8 cellular contexts compared by ENCODE assay signal in genomic region chr6:31888281-31889258, GRCh38. TPM values are rescaled to one million over a fixed set of nuclear protein-coding genes. Genes with fewer than 3 reads are reported as not detected.
A peak's percentile ranks its signal among the peaks of the same experiment; 100 is the strongest.
DNase-seq lines count a peak whose midpoint lies in the region; ATAC-seq and TF ChIP-seq lines count a peak whose summit lies in the region.

No MANE protein-coding gene starts in this region.

- H3K27me3 Mint-ChIP-seq in activated CD4-positive, alpha-beta T cell treated with anti-CD3 and anti-CD28 coated beads, Interleukin-2, amount 10 ng/mL, durations not matched to agents 7 days and 5 days, result no peaks in the 10 kb centered on the region

- no peaks in the 10 kb centered on the region for H3K9me3 Mint-ChIP-seq in activated CD4-positive, alpha-beta T cell treated with anti-CD3 and anti-CD28 coated beads, Interleukin-2, amount 10 ng/mL, durations not matched to agents 7 days and 5 days

- 75% methylated on average over 42 of the region's 43 CpGs for WGBS in prostate gland

- H3K4me3 ChIP-seq in epithelial cell of proximal tubule (ENCODE audit: low read depth, low read length) (no peak overlapping the region), prostate gland (no peak overlapping the region)

- ATAC-seq in GM19324 (IDR thresholded peaks at IDR 0.05; ENCODE audit: low FRiP score, unreplicated experiment), result no peak

- H3K27ac Mint-ChIP-seq in activated CD4-positive, alpha-beta T cell treated with anti-CD3 and anti-CD28 coated beads, Interleukin-2, amount 10 ng/mL, durations not matched to agents 7 days and 5 days, result no peak overlapping the region

- no peak overlapping the region for H3K27ac ChIP-seq in prostate gland

- CTCF ChIA-PET in activated CD4-positive, alpha-beta T cell treated with anti-CD3 and anti-CD28 coated beads, Interleukin-2, amount 10 ng/mL, durations not matched to agents 7 days and 5 days (lab: Charles Lee), result interaction anchor here (0.5 to 2.2 kb wide), 6 partner anchors 9 to 238 kb away, joined by 3 to 11 read pairs (median 4); partner anchors contain the start of gene EHMT2

- H3K36me3 Mint-ChIP-seq in activated CD4-positive, alpha-beta T cell treated with anti-CD3 and anti-CD28 coated beads, Interleukin-2, amount 10 ng/mL, durations not matched to agents 7 days and 5 days (ENCODE audit: low read depth), result peaks cover 47% of the 10 kb centered on the region

- TF ChIP-seq CTCF in epithelial cell of proximal tubule (conservative IDR thresholded peaks at IDR 0.05; ENCODE audit: low read depth, low read length), result peak; percentile 82
- TF ChIP-seq CTCF in prostate gland (IDR thresholded peaks at IDR 0.05), result peak; percentile 58 to 69 (median 62)

- no peaks in the 10 kb centered on the region for H3K9me3 ChIP-seq in prostate gland

- intact Hi-C loops in prostate gland (cut with DNase I), result no loop called here

- POLR2A ChIA-PET in activated CD4-positive, alpha-beta T cell treated with anti-CD3 and anti-CD28 coated beads, Interleukin-2, amount 10 ng/mL, durations not matched to agents 7 days and 5 days (lab: Charles Lee), result no interaction called here

- TF ChIP-seq POLR2A in prostate gland (IDR thresholded peaks at IDR 0.05), result no peak

- peaks cover 4% of the 10 kb centered on the region for H3K4me1 Mint-ChIP-seq in activated CD4-positive, alpha-beta T cell treated with anti-CD3 and anti-CD28 coated beads, Interleukin-2, amount 10 ng/mL, durations not matched to agents 7 days and 5 days

- DNase-seq in NCI-H82 (lab: John Stamatoyannopoulos, UW) (peak; percentile 53), NCI-H82 treated with DMSO at 0.1 percent for 48 hours (lab: John Stamatoyannopoulos, UW; ENCODE audit: unreplicated experiment) (no peak), epithelial cell of proximal tubule (ENCODE audit: low read depth) (no peak), prostate gland (ENCODE audit: low spot score) (no peak), NCI-H1930 (lab: John Stamatoyannopoulos, UW) (no peak), SW480 (ENCODE audit: low spot score) (no peak)
- DNase-seq in activated CD4-positive, alpha-beta T cell treated with anti-CD3 and anti-CD28 coated beads, Interleukin-2, amount 10 ng/mL, durations not matched to agents 7 days and 5 days, result peak; percentile 62

- H3K4me1 ChIP-seq in prostate gland (replicated peaks), result no peaks in the 10 kb centered on the region

- H3K27me3 ChIP-seq in prostate gland (replicated peaks; ENCODE audit: insufficient read depth), result no peaks in the 10 kb centered on the region

- no peak overlapping the region for H3K4me3 Mint-ChIP-seq in activated CD4-positive, alpha-beta T cell treated with anti-CD3 and anti-CD28 coated beads, Interleukin-2, amount 10 ng/mL, durations not matched to agents 7 days and 5 days

- H3K36me3 ChIP-seq in prostate gland, result peaks cover 8 to 23% of the 10 kb centered on the region in 2 donors

RNA-seq across cellular contexts. Expression of gene EHMT2, which starts 8.9 kb away (rescaled TPM):
- 10 to 100 TPM; 70.4 to 71.6 TPM for total RNA-seq in activated CD4-positive, alpha-beta T cell treated with anti-CD3 and anti-CD28 coated beads, Interleukin-2, amount 10 ng/mL, durations not matched to agents 7 days and 5 days
- 44.0 and 54.6 TPM in 2 replicates for total RNA-seq in epithelial cell of proximal tubule
- 10 to 100 TPM; 53.6 to 92.8 TPM for total RNA-seq in prostate gland

RNA-seq across cellular contexts. Expression of gene SLC44A4, which starts 9.8 kb away (rescaled TPM):
- total RNA-seq in activated CD4-positive, alpha-beta T cell treated with anti-CD3 and anti-CD28 coated beads, Interleukin-2, amount 10 ng/mL, durations not matched to agents 7 days and 5 days, result under 1 TPM in 1 of 2 experiments, not detected in 1; 0.15 TPM
- total RNA-seq in epithelial cell of proximal tubule (12.4 and 24.0 TPM in 2 replicates), prostate gland (100 to 1,000 TPM; 125 to 332 TPM)

RNA-seq across cellular contexts. Expression of gene ZBTB12, which starts 13.3 kb away (rescaled TPM):
- total RNA-seq in activated CD4-positive, alpha-beta T cell treated with anti-CD3 and anti-CD28 coated beads, Interleukin-2, amount 10 ng/mL, durations not matched to agents 7 days and 5 days, result 1 to 10 TPM; 1.3 to 1.8 TPM
- total RNA-seq in epithelial cell of proximal tubule, result 1.5 TPM in 2 replicates
- total RNA-seq in prostate gland, result 1 to 10 TPM; 3.8 to 4.1 TPM

RNA-seq across cellular contexts. Expression of gene NEU1, which starts 25.9 kb away (rescaled TPM):
- 10 to 100 TPM; 16.7 to 17.0 TPM for total RNA-seq in activated CD4-positive, alpha-beta T cell treated with anti-CD3 and anti-CD28 coated beads, Interleukin-2, amount 10 ng/mL, durations not matched to agents 7 days and 5 days
- total RNA-seq in epithelial cell of proximal tubule, result 65.2 and 68.6 TPM in 2 replicates
- total RNA-seq in prostate gland, result 100 to 1,000 TPM in 1 of 2 donors, 10 to 100 TPM in 1; 88.4 to 117 TPM

RNA-seq across cellular contexts. Expression of gene C2, which starts 38.9 kb away (rescaled TPM):
- 1 to 10 TPM in 1 of 2 experiments, under 1 TPM in 1; 0.57 to 1.3 TPM for total RNA-seq in activated CD4-positive, alpha-beta T cell treated with anti-CD3 and anti-CD28 coated beads, Interleukin-2, amount 10 ng/mL, durations not matched to agents 7 days and 5 days
- total RNA-seq in epithelial cell of proximal tubule (not detected in 2 replicates), prostate gland (10 to 100 TPM in 1 of 2 donors, 1 to 10 TPM in 1; 7.9 to 16.0 TPM)

Comparison
In these comparisons a context has a peak if more than half of its experiments do, and no peak if none do; other contexts are left out.
1. DNase-seq: peak in NCI-H82 (single experiment) and activated CD4-positive, alpha-beta T cell treated with anti-CD3 and anti-CD28 coated beads, Interleukin-2, amount 10 ng/mL, durations not matched to agents 7 days and 5 days (single experiment); none in NCI-H82 treated with DMSO at 0.1 percent for 48 hours (single experiment), epithelial cell of proximal tubule (single experiment), prostate gland (single experiment), NCI-H1930 (0 of 2) and SW480 (single experiment).
2. RNA of gene SLC44A4, which starts 9.8 kb away (total RNA-seq): 125 to 332 TPM in prostate gland and 12.4 to 24.0 TPM in epithelial cell of proximal tubule; 0.15 TPM in activated CD4-positive, alpha-beta T cell treated with anti-CD3 and anti-CD28 coated beads, Interleukin-2, amount 10 ng/mL, durations not matched to agents 7 days and 5 days; every median in the first group is over 10 times any median in the second.